23 cellular contexts compared by ENCODE assay signal in the genomic region with DNA sequence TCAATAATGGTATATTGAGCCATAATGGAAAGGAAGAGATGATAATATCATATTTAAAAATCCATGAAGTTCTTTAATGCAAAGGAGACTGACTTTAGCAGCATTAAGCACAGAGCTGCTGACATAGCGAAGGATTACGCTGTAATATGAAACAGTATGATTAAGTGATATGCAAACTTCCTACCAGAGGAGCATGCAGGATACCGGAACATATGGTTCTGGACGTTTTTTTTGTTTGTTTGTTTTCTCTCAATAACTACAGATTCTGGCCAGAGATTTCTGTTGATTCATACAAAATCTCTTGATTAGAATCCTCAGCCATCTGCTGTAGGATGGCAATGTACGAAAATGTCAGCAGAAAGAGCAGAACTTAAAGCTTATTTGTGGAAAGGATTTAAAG.
A peak's percentile ranks its signal among the peaks of the same experiment; 100 is the strongest.
DNase-seq lines count a peak whose midpoint lies in the region; ATAC-seq, FAIRE-seq and TF ChIP-seq lines count a peak whose summit lies in the region.
"Had no signal": no experiment of that assay in that cellular context is flagged by ENCODE, and none has a peak within 500 bp of the region (broad histone marks: within the 10 kb centered on the region; RNA-seq: fewer than 3 reads in every experiment).

No MANE protein-coding gene starts in this region.

- no peaks in the 10 kb centered on the region for H3K4me1 ChIP-seq in Panc1 (ENCODE audit: control insufficient read depth, insufficient read depth, low read length)
- H3K4me1 ChIP-seq in upper lobe of right lung, result no peaks in the 10 kb centered on the region
- H3K4me1 ChIP-seq: breast epithelium, heart right ventricle, Peyer's patch, spleen, stomach had no signal

- no peaks in the 10 kb centered on the region for H3K36me3 ChIP-seq in Panc1 (ENCODE audit: control insufficient read depth, insufficient read depth, low read length)
- H3K36me3 ChIP-seq in upper lobe of right lung, result no peaks in the 10 kb centered on the region
- H3K36me3 ChIP-seq: breast epithelium, heart right ventricle, Peyer's patch, spleen, stomach had no signal

- POLR2A ChIA-PET in Panc1 (lab: Charles Lee), result interaction anchor here (0.7 kb wide), 1 partner anchor 198 kb away, joined by 5 read pairs; no protein-coding TSS in a partner anchor

- H3K4me3 ChIP-seq in Panc1 (ENCODE audit: low read depth in 2 of 2, low read length in 2 of 2), result no peak overlapping the region
- no peak overlapping the region for H3K4me3 ChIP-seq in upper lobe of right lung
- H3K4me3 ChIP-seq: breast epithelium, heart right ventricle, lung, Peyer's patch, spleen, stomach had no signal

- no peaks in the 10 kb centered on the region for H3K36me3 Mint-ChIP-seq in activated T-helper 2 cell treated with anti-CD3 and anti-CD28 coated beads, Interferon-gamma antibody, Interleukin-2, Interleukin-4, amounts not matched to agents 10 μg/mL and 5 μg/mL and 100 μg/mL, durations not matched to agents 14 hours and 24 hours and 36 hours (ENCODE audit: low read depth)
- H3K36me3 Mint-ChIP-seq: immature natural killer cell, type B pancreatic cell had no signal

- H3K27me3 ChIP-seq in Panc1 (ENCODE audit: control insufficient read depth, insufficient read depth, low read length), result no peaks in the 10 kb centered on the region
- H3K27me3 ChIP-seq in upper lobe of right lung, result no peaks in the 10 kb centered on the region
- H3K27me3 ChIP-seq: breast epithelium, heart right ventricle, Peyer's patch, spleen, stomach had no signal

- intact Hi-C loops in Panc1 (cut with micrococcal nuclease; ENCODE audit: unreplicated experiment) (no loop called here), upper lobe of right lung (cut with DNase I) (no loop called here)
- intact Hi-C loops in activated T-helper 2 cell treated with anti-CD3 and anti-CD28 coated beads, Interferon-gamma antibody, Interleukin-2, Interleukin-4, amounts not matched to agents 10 μg/mL and 5 μg/mL and 100 μg/mL, durations not matched to agents 14 hours and 24 hours and 36 hours (cut with micrococcal nuclease), result no loop called here

- no peaks in the 10 kb centered on the region for H3K4me1 Mint-ChIP-seq in activated T-helper 2 cell treated with anti-CD3 and anti-CD28 coated beads, Interferon-gamma antibody, Interleukin-2, Interleukin-4, amounts not matched to agents 10 μg/mL and 5 μg/mL and 100 μg/mL, durations not matched to agents 14 hours and 24 hours and 36 hours (ENCODE audit: low read depth)
- H3K4me1 Mint-ChIP-seq: immature natural killer cell had no signal

- in situ Hi-C loops in Panc1 (cut with HindIII; ENCODE audit: low pct_unique_long_range_greater_than_20kb, low sequenced_read_pairs), result no loop called here

- H3K4me3 Mint-ChIP-seq in activated T-helper 2 cell treated with anti-CD3 and anti-CD28 coated beads, Interferon-gamma antibody, Interleukin-2, Interleukin-4, amounts not matched to agents 10 μg/mL and 5 μg/mL and 100 μg/mL, durations not matched to agents 14 hours and 24 hours and 36 hours (ENCODE audit: low read depth), result no peak overlapping the region
- H3K4me3 Mint-ChIP-seq: immature natural killer cell; T-helper 2 cell treated with Interferon-gamma antibody and Interleukin-4, amounts not matched to agents 5 μg/mL and 100 μg/mL, for 36 hours; type B pancreatic cell had no signal

- H3K27ac Mint-ChIP-seq in activated T-helper 2 cell treated with anti-CD3 and anti-CD28 coated beads, Interferon-gamma antibody, Interleukin-2, Interleukin-4, amounts not matched to agents 10 μg/mL and 5 μg/mL and 100 μg/mL, durations not matched to agents 14 hours and 24 hours and 36 hours, result no peak overlapping the region
- H3K27ac Mint-ChIP-seq: immature natural killer cell; T-helper 2 cell treated with Interferon-gamma antibody and Interleukin-4, amounts not matched to agents 5 μg/mL and 100 μg/mL, for 36 hours; type B pancreatic cell had no signal

- FAIRE-seq in GM19239 (lab: Jason Lieb, UNC), result no peak

- H3K9me3 ChIP-seq in Panc1 (ENCODE audit: control insufficient read depth, insufficient read depth, low read depth, low read length) (no peaks in the 10 kb centered on the region), upper lobe of right lung (no peaks in the 10 kb centered on the region)
- H3K9me3 ChIP-seq: breast epithelium, heart right ventricle, Peyer's patch, spleen, stomach had no signal

- H3K27me3 Mint-ChIP-seq in activated T-helper 2 cell treated with anti-CD3 and anti-CD28 coated beads, Interferon-gamma antibody, Interleukin-2, Interleukin-4, amounts not matched to agents 10 μg/mL and 5 μg/mL and 100 μg/mL, durations not matched to agents 14 hours and 24 hours and 36 hours (ENCODE audit: low read depth), result no peaks in the 10 kb centered on the region
- H3K27me3 Mint-ChIP-seq: type B pancreatic cell had no signal

- TF ChIP-seq CTCF in Panc1 (IDR thresholded peaks at IDR 0.05) (no peak), omental fat pad (IDR thresholded peaks at IDR 0.05) (no peak), upper lobe of right lung (IDR thresholded peaks at IDR 0.05) (no peak)

- H3K27ac ChIP-seq in Panc1 (ENCODE audit: low read length), result no peak overlapping the region
- no peak overlapping the region for H3K27ac ChIP-seq in upper lobe of right lung
- H3K27ac ChIP-seq: breast epithelium, heart right ventricle, Peyer's patch, spleen, stomach had no signal

- BruUV-seq in Panc1 (replicated peaks; lab: Mats Ljungman, UMichigan), result no TSS peak

- H3K9me3 Mint-ChIP-seq in activated T-helper 2 cell treated with anti-CD3 and anti-CD28 coated beads, Interferon-gamma antibody, Interleukin-2, Interleukin-4, amounts not matched to agents 10 μg/mL and 5 μg/mL and 100 μg/mL, durations not matched to agents 14 hours and 24 hours and 36 hours, result peaks cover 2% of the 10 kb centered on the region
- H3K9me3 Mint-ChIP-seq: T-helper 2 cell treated with Interferon-gamma antibody and Interleukin-4, amounts not matched to agents 5 μg/mL and 100 μg/mL, for 36 hours; type B pancreatic cell had no signal

- DNase-seq in DMS53 treated with DMSO at 0.1 percent for 48 hours (lab: John Stamatoyannopoulos, UW; ENCODE audit: unreplicated experiment) (peak; percentile 31), NCI-H1694 treated with DMSO at 0.1 percent for 48 hours (lab: John Stamatoyannopoulos, UW) (peak; percentile 77), Panc1 (ENCODE audit: low read depth, low spot score) (peak; percentile 0), fibroblast of peridontal ligament (ENCODE audit: extremely low read depth) (peak; percentile 16), omental fat pad (ENCODE audit: low spot score) (no peak), GM19239 (ENCODE audit: insufficient read length, low spot score) (no peak), upper lobe of right lung (no peak)
- DNase-seq in activated T-helper 2 cell treated with anti-CD3 and anti-CD28 coated beads, Interferon-gamma antibody, Interleukin-2, Interleukin-4, amounts not matched to agents 10 μg/mL and 5 μg/mL and 100 μg/mL, durations not matched to agents 14 hours and 24 hours and 36 hours (ENCODE audit: low spot score), result no peak
- DNase-seq: activated CD4-positive, alpha-beta T cell treated with anti-CD3 and anti-CD28 coated beads, Interleukin-2, amount 50 U/mL, for 48 hours; activated effector memory CD4-positive, alpha-beta T cell treated with anti-CD3 and anti-CD28 coated beads, Interleukin-2, amount 50 U/mL, for 16 hours; AML-193; cortex of kidney; heart right ventricle; immature natural killer cell; NCI-H345; Peyer's patch; spleen; stimulated activated CD4-positive, alpha-beta T cell treated with anti-CD3 and anti-CD28 coated beads, Interleukin-4, amount 100 ng/mL, for 24 hours; stomach had no signal

- CTCF ChIA-PET in Panc1 (lab: Charles Lee), result no interaction called here

- no peak for ATAC-seq in Panc1
- no peak for ATAC-seq in omental fat pad (ENCODE audit: low FRiP score)
- no peak for ATAC-seq in upper lobe of right lung
- ATAC-seq: heart right ventricle had no signal

Comparison
In these comparisons a context has a peak if more than half of its experiments do, and no peak if none do; other contexts are left out.
1. DNase-seq: peak in DMS53 treated with DMSO at 0.1 percent for 48 hours (single experiment), NCI-H1694 treated with DMSO at 0.1 percent for 48 hours (single experiment), Panc1 (single experiment) and fibroblast of peridontal ligament (single experiment); none in omental fat pad (single experiment), activated T-helper 2 cell treated with anti-CD3 and anti-CD28 coated beads, Interferon-gamma antibody, Interleukin-2, Interleukin-4, amounts not matched to agents 10 μg/mL and 5 μg/mL and 100 μg/mL, durations not matched to agents 14 hours and 24 hours and 36 hours (single experiment), GM19239 (single experiment) and upper lobe of right lung (single experiment).